8 cellular contexts compared by ENCODE assay signal in the genomic region with DNA sequence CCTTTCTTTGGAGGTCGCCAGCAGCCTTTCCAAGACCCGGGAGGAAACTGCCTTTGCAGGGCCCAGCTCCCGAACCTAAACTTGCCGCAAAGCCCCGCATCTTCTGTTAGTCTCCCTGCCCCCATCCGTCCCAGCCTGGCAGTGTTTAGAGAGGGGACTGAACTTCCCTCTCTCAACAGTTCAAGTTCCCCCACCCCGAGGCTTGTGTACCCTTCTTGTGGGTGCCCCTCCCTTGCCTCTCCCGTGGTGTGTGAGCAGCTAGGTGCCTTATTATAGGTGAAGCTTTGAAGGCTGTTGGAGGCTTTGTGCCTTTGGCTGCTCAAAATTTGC. TPM values are rescaled to one million over a fixed set of nuclear protein-coding genes. Genes with fewer than 3 reads are reported as not detected.
DNase-seq lines count a peak whose midpoint lies in the region; ATAC-seq and TF ChIP-seq lines count a peak whose summit lies in the region.

No MANE protein-coding gene starts in this region.

- H3K4me1 ChIP-seq in HUES48 (ENCODE audit: control insufficient read depth, insufficient read depth, low read length), result peaks cover 14% of the 10 kb centered on the region
- peaks cover 17% of the 10 kb centered on the region for H3K4me1 ChIP-seq in testis

- H3K27me3 ChIP-seq in HUES48 (ENCODE audit: control insufficient read depth, insufficient read depth, low read length) (peaks cover 35% of the 10 kb centered on the region), kidney epithelial cell (ENCODE audit: control insufficient read depth, insufficient read depth, low read length) (no peaks in the 10 kb centered on the region), testis (no peaks in the 10 kb centered on the region)

- WGBS in testis, 2 donors, result 0 to 5% methylated on average over 6 to 8 of the region's 8 CpGs

- peaks cover 12% of the 10 kb centered on the region for H3K36me3 Mint-ChIP-seq in activated naive CD8-positive, alpha-beta T cell

- H3K27me3 Mint-ChIP-seq in activated naive CD8-positive, alpha-beta T cell, result no peaks in the 10 kb centered on the region

- DNase-seq in AG09309 (ENCODE audit: low read depth) (no peak), kidney epithelial cell (ENCODE audit: low read depth) (no peak), testis (no peak), NCI-H2196 (lab: John Stamatoyannopoulos, UW; ENCODE audit: unreplicated experiment) (no peak), NCI-H446 treated with DMSO at 0.1 percent for 48 hours (lab: John Stamatoyannopoulos, UW) (no peak)

- TF ChIP-seq CTCF in AG09309 (IDR thresholded peaks at IDR 0.05; ENCODE audit: control insufficient read depth, insufficient read depth, low read depth, low read length, missing control alignments) (no peak), kidney epithelial cell (IDR thresholded peaks at IDR 0.05; ENCODE audit: insufficient read depth, low read length, poor library complexity, severe bottlenecking) (no peak), testis (IDR thresholded peaks at IDR 0.05) (no peak)

- intact Hi-C loops in testis (cut with DNase I; ENCODE audit: low total_unique reads), result loop anchor here (10.0 kb wide), 1 partner anchor 472 kb away; no protein-coding TSS in a partner anchor

- H3K4me3 ChIP-seq in AG09309 (ENCODE audit: control insufficient read depth, low read depth, low read length), result peak overlapping the region; percentile 89
- H3K4me3 ChIP-seq in HUES48 (ENCODE audit: low read depth, low read length), result peak overlapping the region; percentile 74
- H3K4me3 ChIP-seq in kidney epithelial cell (ENCODE audit: low read depth, low read length), result peak overlapping the region; percentile 62
- peak overlapping the region; percentile 70 to 73 for H3K4me3 ChIP-seq in testis

- H3K9ac ChIP-seq in HUES48 (ENCODE audit: low read depth, low read length), result peak overlapping the region; percentile 62

- ATAC-seq in HG03520 (IDR thresholded peaks at IDR 0.05; ENCODE audit: unreplicated experiment), result no peak

- no peak for TF ChIP-seq POLR2A in testis (IDR thresholded peaks at IDR 0.05)

- H3K27ac ChIP-seq in HUES48 (ENCODE audit: low read depth, low read length), result peak overlapping the region; percentile 63
- peak overlapping the region; percentile 57 to 88 for H3K27ac ChIP-seq in testis

- H3K4me3 Mint-ChIP-seq in activated naive CD8-positive, alpha-beta T cell, result peak overlapping the region; percentile 84

- peak overlapping the region; percentile 99 for H3K27ac Mint-ChIP-seq in activated naive CD8-positive, alpha-beta T cell

- no peaks in the 10 kb centered on the region for H3K9me3 ChIP-seq in HUES48 (ENCODE audit: control insufficient read depth, insufficient read depth, low read length)
- H3K9me3 ChIP-seq in testis, result no peaks in the 10 kb centered on the region

- H3K36me3 ChIP-seq in HUES48 (ENCODE audit: control insufficient read depth, insufficient read depth, low read length), result peaks cover 27% of the 10 kb centered on the region
- H3K36me3 ChIP-seq in kidney epithelial cell (ENCODE audit: control insufficient read depth, insufficient read depth, low read length), result peaks cover 5% of the 10 kb centered on the region
- no peaks in the 10 kb centered on the region for H3K36me3 ChIP-seq in testis (ENCODE audit: low read depth, missing control alignments)

- no peaks in the 10 kb centered on the region for H3K9me3 Mint-ChIP-seq in activated naive CD8-positive, alpha-beta T cell (ENCODE audit: low read depth)

- H3K4me1 Mint-ChIP-seq in activated naive CD8-positive, alpha-beta T cell (ENCODE audit: low read depth), result peaks cover 72% of the 10 kb centered on the region

RNA-seq across cellular contexts. Expression of gene LBH, which starts 1.4 kb away (rescaled TPM):
- total RNA-seq in kidney epithelial cell, result 57.0 and 83.7 TPM in 2 replicates
- total RNA-seq in testis, result 10 to 100 TPM; 23.9 to 32.1 TPM
- 25.7 TPM for polyA plus RNA-seq in testis (ENCODE audit: insufficient read depth, low read depth, low replicate concordance)
